Comparison of ENCODE assay signal across 1 cellular context in the genomic region with DNA sequence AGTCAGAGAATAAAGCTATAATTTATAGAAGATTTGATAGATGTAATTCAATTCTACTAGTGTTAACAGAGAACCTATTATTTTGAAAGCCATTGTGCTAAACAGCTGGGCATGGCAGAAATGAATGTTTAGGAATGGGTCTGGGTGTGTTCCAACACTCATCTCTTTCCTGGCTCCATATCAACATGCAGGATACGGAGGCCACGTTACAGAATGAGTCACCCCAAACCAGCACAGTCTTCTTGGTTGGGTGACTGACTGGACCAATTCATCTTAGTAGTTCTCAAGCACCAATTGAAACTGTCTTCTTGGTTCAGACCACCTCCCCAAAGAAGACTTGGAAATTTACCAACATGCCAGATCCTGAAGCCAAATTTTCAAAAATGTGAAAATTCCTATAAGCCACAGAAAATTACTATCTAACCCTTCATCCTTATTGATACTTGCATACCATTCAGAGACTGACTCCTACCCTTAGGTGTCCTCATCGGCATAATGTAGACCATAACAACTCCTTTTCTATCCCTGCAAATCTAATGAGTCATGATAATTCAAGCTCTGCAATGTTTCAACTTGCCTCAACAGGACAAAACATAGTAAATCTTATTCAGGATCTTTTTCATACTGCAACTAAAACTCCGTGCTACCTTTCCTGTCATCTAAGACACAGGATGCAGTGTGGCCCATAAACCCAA.
TF ChIP-seq lines count a peak whose summit lies in the region.

No MANE protein-coding gene starts in this region.

TF ChIP-seq in SK-N-SH treated with all-trans-retinoic acid at 6 μM for 48 hours, 23 proteins besides CTCF, POLR2A, EP300 and RAD21 (continued from another document):
- TF ChIP-seq, protein P1, sequence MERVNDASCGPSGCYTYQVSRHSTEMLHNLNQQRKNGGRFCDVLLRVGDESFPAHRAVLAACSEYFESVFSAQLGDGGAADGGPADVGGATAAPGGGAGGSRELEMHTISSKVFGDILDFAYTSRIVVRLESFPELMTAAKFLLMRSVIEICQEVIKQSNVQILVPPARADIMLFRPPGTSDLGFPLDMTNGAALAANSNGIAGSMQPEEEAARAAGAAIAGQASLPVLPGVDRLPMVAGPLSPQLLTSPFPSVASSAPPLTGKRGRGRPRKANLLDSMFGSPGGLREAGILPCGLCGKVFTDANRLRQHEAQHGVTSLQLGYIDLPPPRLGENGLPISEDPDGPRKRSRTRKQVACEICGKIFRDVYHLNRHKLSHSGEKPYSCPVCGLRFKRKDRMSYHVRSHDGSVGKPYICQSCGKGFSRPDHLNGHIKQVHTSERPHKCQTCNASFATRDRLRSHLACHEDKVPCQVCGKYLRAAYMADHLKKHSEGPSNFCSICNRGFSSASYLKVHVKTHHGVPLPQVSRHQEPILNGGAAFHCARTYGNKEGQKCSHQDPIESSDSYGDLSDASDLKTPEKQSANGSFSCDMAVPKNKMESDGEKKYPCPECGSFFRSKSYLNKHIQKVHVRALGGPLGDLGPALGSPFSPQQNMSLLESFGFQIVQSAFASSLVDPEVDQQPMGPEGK (CRISPR knock-in tag; IDR thresholded peaks at IDR 0.05; ENCODE audit: borderline replicate concordance) = peak; percentile 28; the same call in 1 of the 2 replicates
- TF ChIP-seq, protein P2, sequence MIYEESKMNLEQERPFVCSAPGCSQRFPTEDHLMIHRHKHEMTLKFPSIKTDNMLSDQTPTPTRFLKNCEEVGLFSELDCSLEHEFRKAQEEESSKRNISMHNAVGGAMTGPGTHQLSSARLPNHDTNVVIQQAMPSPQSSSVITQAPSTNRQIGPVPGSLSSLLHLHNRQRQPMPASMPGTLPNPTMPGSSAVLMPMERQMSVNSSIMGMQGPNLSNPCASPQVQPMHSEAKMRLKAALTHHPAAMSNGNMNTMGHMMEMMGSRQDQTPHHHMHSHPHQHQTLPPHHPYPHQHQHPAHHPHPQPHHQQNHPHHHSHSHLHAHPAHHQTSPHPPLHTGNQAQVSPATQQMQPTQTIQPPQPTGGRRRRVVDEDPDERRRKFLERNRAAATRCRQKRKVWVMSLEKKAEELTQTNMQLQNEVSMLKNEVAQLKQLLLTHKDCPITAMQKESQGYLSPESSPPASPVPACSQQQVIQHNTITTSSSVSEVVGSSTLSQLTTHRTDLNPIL (CRISPR knock-in tag; IDR thresholded peaks at IDR 0.05; ENCODE audit: low read depth) = no peak
TF ChIP-seq in SK-N-SH treated with all-trans-retinoic acid at 6 μM for 48 hours: peak in this region for 2.
